8 cellular contexts compared by ENCODE assay signal in the genomic region with DNA sequence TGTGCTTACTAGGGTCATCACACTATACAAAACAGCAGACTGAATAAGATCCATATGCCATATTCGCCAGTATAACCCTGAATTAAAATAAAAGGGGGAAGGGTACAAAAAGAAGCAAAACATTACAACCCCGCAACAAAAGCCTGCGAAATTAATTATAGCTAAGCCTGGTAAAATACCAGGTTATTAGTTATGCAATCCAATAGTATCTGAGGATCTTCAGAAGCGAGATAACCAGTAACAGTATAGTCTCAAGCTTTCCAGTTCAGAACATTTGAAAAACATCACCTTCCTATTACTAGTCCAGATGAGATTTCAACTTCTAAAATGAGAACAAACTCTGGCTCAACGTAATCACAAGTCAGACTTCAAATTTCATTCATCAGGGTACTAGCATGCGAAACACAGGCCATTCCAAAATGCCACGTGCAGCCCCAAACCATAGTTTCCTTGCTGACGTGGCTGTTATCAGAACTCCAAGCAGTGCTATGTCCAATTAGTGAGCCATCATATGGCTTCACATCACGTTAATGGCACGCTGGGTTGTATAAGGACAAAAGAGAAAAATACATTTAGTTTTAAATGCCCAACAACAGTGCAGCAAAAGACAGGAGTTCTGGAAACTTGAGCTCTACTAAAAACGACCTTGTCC.
A peak's percentile ranks its signal among the peaks of the same experiment; 100 is the strongest.
DNase-seq lines count a peak whose midpoint lies in the region; ATAC-seq, FAIRE-seq and TF ChIP-seq lines count a peak whose summit lies in the region.

No MANE protein-coding gene starts in this region.

- peak overlapping the region; percentile 81 for H3K4me3 ChIP-seq in fibroblast of pulmonary artery (replicated peaks; ENCODE audit: low read depth, low read length)

- peak overlapping the region; percentile 97 for H3K4me3 Mint-ChIP-seq in T-helper 2 cell treated with Interferon-gamma antibody and Interleukin-4, amounts not matched to agents 5 μg/mL and 100 μg/mL, for 36 hours

- in situ Hi-C loops in ACHN (cut with HindIII; ENCODE audit: low pct_ligation_motif_present, low pct_unique_long_range_greater_than_20kb, low sequenced_read_pairs) = no loop called here

- no peak for TF ChIP-seq CTCF in fibroblast of pulmonary artery (IDR thresholded peaks at IDR 0.05; ENCODE audit: low read length, missing control alignments)

- peaks cover 46% of the 10 kb centered on the region for H3K4me1 Mint-ChIP-seq in T-helper 2 cell treated with Interferon-gamma antibody and Interleukin-4, amounts not matched to agents 5 μg/mL and 100 μg/mL, for 36 hours (ENCODE audit: low read depth)

- FAIRE-seq in GM19239 (lab: Jason Lieb, UNC) = peak; percentile 65

- no peaks in the 10 kb centered on the region for H3K9me3 Mint-ChIP-seq in T-helper 2 cell treated with Interferon-gamma antibody and Interleukin-4, amounts not matched to agents 5 μg/mL and 100 μg/mL, for 36 hours

- DNase-seq in ACHN (peak; percentile 17), GM19239 (ENCODE audit: insufficient read length, low spot score) (no peak), fibroblast of pulmonary artery (ENCODE audit: low read depth) (peak; percentile 69), retina (peak; percentile 19), NCI-H187 (lab: John Stamatoyannopoulos, UW) (no peak)
- DNase-seq in T-helper 2 cell treated with Interferon-gamma antibody and Interleukin-4, amounts not matched to agents 5 μg/mL and 100 μg/mL, for 36 hours (ENCODE audit: low spot score) = no peak

- peaks cover 37% of the 10 kb centered on the region for H3K36me3 Mint-ChIP-seq in T-helper 2 cell treated with Interferon-gamma antibody and Interleukin-4, amounts not matched to agents 5 μg/mL and 100 μg/mL, for 36 hours (ENCODE audit: low read depth)

- H3K27me3 Mint-ChIP-seq in T-helper 2 cell treated with Interferon-gamma antibody and Interleukin-4, amounts not matched to agents 5 μg/mL and 100 μg/mL, for 36 hours (ENCODE audit: low read depth) = no peaks in the 10 kb centered on the region

- H3K27ac Mint-ChIP-seq in T-helper 2 cell treated with Interferon-gamma antibody and Interleukin-4, amounts not matched to agents 5 μg/mL and 100 μg/mL, for 36 hours = peak overlapping the region; percentile 92

- ATAC-seq in HG02852 (IDR thresholded peaks at IDR 0.05; ENCODE audit: unreplicated experiment) = no peak
- ATAC-seq in HG02981 (IDR thresholded peaks at IDR 0.05; ENCODE audit: unreplicated experiment) = no peak

Comparison
In these comparisons a context has a peak if more than half of its experiments do, and no peak if none do; other contexts are left out.
1. DNase-seq: peak in ACHN (single experiment), fibroblast of pulmonary artery (single experiment) and retina (single experiment); none in GM19239 (single experiment), T-helper 2 cell treated with Interferon-gamma antibody and Interleukin-4, amounts not matched to agents 5 μg/mL and 100 μg/mL, for 36 hours (single experiment) and NCI-H187 (0 of 2).